In the genomic region with DNA sequence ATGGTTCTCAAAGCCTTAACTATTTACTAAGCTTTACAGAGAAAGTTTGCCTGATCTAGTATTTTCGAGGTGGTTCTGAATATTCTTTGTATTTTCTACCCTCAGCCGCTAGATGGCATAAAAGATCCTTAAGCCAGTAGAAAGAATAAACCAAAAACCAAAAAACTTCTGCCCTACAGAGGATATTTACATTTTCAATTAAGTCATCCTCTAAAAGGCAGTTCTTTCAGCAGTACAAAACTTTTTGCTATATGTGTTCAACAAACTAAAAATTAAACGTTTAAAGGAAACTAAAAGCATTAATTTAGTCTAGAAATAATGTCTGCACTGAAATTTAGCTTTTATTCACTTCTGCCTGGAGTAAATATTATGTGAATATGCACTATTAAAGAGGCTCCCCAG, we compare ENCODE assay signal across 8 cellular contexts.
DNase-seq lines count a peak whose midpoint lies in the region; ATAC-seq, FAIRE-seq and TF ChIP-seq lines count a peak whose summit lies in the region.

No MANE protein-coding gene starts in this region.

- peak; percentile 92 to 93 for TF ChIP-seq CTCF in brain (conservative IDR thresholded peaks at IDR 0.05)

- no peak overlapping the region for H3K4me3 Mint-ChIP-seq in brain
- H3K4me3 Mint-ChIP-seq in effector memory CD8-positive, alpha-beta T cell: no peak overlapping the region

- peaks cover 13% of the 10 kb centered on the region for H3K4me1 Mint-ChIP-seq in brain
- no peaks in the 10 kb centered on the region for H3K4me1 Mint-ChIP-seq in effector memory CD8-positive, alpha-beta T cell (ENCODE audit: low read depth in 2 of 2)

- H3K27ac Mint-ChIP-seq in brain: peak overlapping the region in 2 of 5 experiments; percentile 4 to 75
- no peak overlapping the region for H3K27ac Mint-ChIP-seq in effector memory CD8-positive, alpha-beta T cell

- H3K9me3 Mint-ChIP-seq in brain: no peaks in the 10 kb centered on the region
- no peaks in the 10 kb centered on the region for H3K9me3 Mint-ChIP-seq in effector memory CD8-positive, alpha-beta T cell

- peaks cover 8% of the 10 kb centered on the region for H3K27me3 Mint-ChIP-seq in brain
- peaks cover 10 to 15% of the 10 kb centered on the region in 2 donors for H3K27me3 Mint-ChIP-seq in effector memory CD8-positive, alpha-beta T cell

- H3K36me3 Mint-ChIP-seq in brain: no peaks in the 10 kb centered on the region
- H3K36me3 Mint-ChIP-seq in effector memory CD8-positive, alpha-beta T cell (ENCODE audit: insufficient read depth): no peaks in the 10 kb centered on the region

- DNase-seq in Ammon's horn (ENCODE audit: low spot score) (peak; percentile 49), GM19239 (ENCODE audit: insufficient read length, low spot score) (peak; percentile 25), NCI-H446 (lab: John Stamatoyannopoulos, UW) (peak; percentile 14 to 58), left kidney (ENCODE audit: low read depth, low spot score) (peak; percentile 78), COLO668 (lab: John Stamatoyannopoulos, UW; ENCODE audit: unreplicated experiment) (no peak)
- no peak for DNase-seq in effector memory CD8-positive, alpha-beta T cell

- no peak for ATAC-seq in effector memory CD8-positive, alpha-beta T cell (replicated peaks)
- no peak for ATAC-seq in HG02759 (IDR thresholded peaks at IDR 0.05; ENCODE audit: unreplicated experiment)

- FAIRE-seq in GM19239 (lab: Jason Lieb, UNC): peak; percentile 89

Comparison
In these comparisons a context has a peak if more than half of its experiments do, and no peak if none do; other contexts are left out.
1. DNase-seq: peak in Ammon's horn (single experiment), GM19239 (single experiment), NCI-H446 (2 of 2) and left kidney (single experiment); none in COLO668 (single experiment) and effector memory CD8-positive, alpha-beta T cell (0 of 3).